In the genomic region with DNA sequence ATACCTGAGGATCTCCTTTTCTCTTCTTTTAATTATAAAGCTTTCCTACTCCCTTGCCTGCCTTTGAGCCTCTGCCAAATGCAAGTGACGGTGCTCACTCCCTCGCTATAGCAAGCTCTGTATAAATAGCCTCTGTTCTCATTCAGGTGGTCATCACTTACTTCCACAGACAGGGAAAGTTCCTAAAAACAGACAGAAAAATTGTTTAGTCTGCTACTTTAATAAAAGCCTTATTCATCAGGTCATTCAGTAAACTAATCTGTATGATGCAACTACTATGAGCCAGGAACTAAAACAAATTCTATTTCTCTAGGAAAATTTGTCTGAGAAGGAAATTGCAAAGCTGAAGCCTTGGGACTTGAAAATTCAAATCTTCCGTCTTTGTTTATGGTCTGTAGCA, we compare ENCODE assay signal across 12 cellular contexts. TPM values are rescaled to one million over a fixed set of nuclear protein-coding genes. Genes with fewer than 3 reads are reported as not detected.
DNase-seq lines count a peak whose midpoint lies in the region; ATAC-seq and TF ChIP-seq lines count a peak whose summit lies in the region.
"Had no signal": no experiment of that assay in that cellular context is flagged by ENCODE, and none has a peak within 500 bp of the region (broad histone marks: within the 10 kb centered on the region; RNA-seq: fewer than 3 reads in every experiment).

No MANE protein-coding gene starts in this region.

- POLR2A ChIA-PET in naive thymus-derived CD8-positive, alpha-beta T cell (lab: Charles Lee): no interaction called here

- peaks cover 0 to 5% (median 2%) of the 10 kb centered on the region in 5 donors for H3K27me3 Mint-ChIP-seq in naive thymus-derived CD8-positive, alpha-beta T cell

- no peak for TF ChIP-seq EP300 in esophagus muscularis mucosa (IDR thresholded peaks at IDR 0.05)

- ATAC-seq in RWPE2 (ENCODE audit: low read depth): no peak
- peak; percentile 36 for ATAC-seq in sciatic nerve
- no peak for ATAC-seq in naive thymus-derived CD8-positive, alpha-beta T cell
- ATAC-seq in GM18517 (IDR thresholded peaks at IDR 0.05; ENCODE audit: unreplicated experiment): no peak
- ATAC-seq in HG03354 (IDR thresholded peaks at IDR 0.05; ENCODE audit: poor library complexity, severe bottlenecking, unreplicated experiment): no peak

- H3K4me1 ChIP-seq in RWPE2 (ENCODE audit: insufficient read depth, poor library complexity, severe bottlenecking): peaks cover 46% of the 10 kb centered on the region
- H3K4me1 ChIP-seq in esophagus muscularis mucosa: peaks cover 5 to 24% (median 22%) of the 10 kb centered on the region in 4 donors

- no peak overlapping the region for H3K4me3 Mint-ChIP-seq in naive thymus-derived CD8-positive, alpha-beta T cell

- peaks cover 0 to 5% (median 0%) of the 10 kb centered on the region in 9 donors for H3K9me3 Mint-ChIP-seq in naive thymus-derived CD8-positive, alpha-beta T cell

- DNase-seq in GM04503 (ENCODE audit: low read depth): peak; percentile 54
- no peak for DNase-seq in RWPE2 (ENCODE audit: low spot score)
- DNase-seq in esophagus muscularis mucosa (ENCODE audit: extremely low spot score): peak; percentile 3
- no peak for DNase-seq in sciatic nerve (ENCODE audit: low spot score)
- no peak for DNase-seq in NCI-H1436 treated with DMSO at 0.1 percent for 48 hours (lab: John Stamatoyannopoulos, UW)
- no peak for DNase-seq in naive thymus-derived CD8-positive, alpha-beta T cell
- DNase-seq: central memory CD4-positive, alpha-beta T cell; mesendoderm; NCI-H187 had no signal

- TF ChIP-seq POLR2A in esophagus muscularis mucosa (IDR thresholded peaks at IDR 0.05; ENCODE audit: low read depth): no peak

- H3K36me3 ChIP-seq in RWPE2 (ENCODE audit: low read depth) (no peaks in the 10 kb centered on the region), esophagus muscularis mucosa (no peaks in the 10 kb centered on the region)

- H3K27ac ChIP-seq in RWPE2 (ENCODE audit: poor library complexity, severe bottlenecking) (peak overlapping the region; percentile 92), esophagus muscularis mucosa (replicated peaks in 1 of 4) (no peak overlapping the region)

- no peaks in the 10 kb centered on the region for H3K27me3 ChIP-seq in RWPE2 (ENCODE audit: insufficient read depth, poor library complexity, severe bottlenecking)
- H3K27me3 ChIP-seq in esophagus muscularis mucosa: no peaks in the 10 kb centered on the region

- 35% methylated on average over 3 of the region's 3 CpGs for WGBS in esophagus muscularis mucosa

- H3K27ac Mint-ChIP-seq in naive thymus-derived CD8-positive, alpha-beta T cell: no peak overlapping the region

- peaks cover 5 to 12% (median 10%) of the 10 kb centered on the region in 4 donors for H3K4me1 Mint-ChIP-seq in naive thymus-derived CD8-positive, alpha-beta T cell

- no peak for TF ChIP-seq CTCF in RWPE2 (IDR thresholded peaks at IDR 0.05; ENCODE audit: poor library complexity, severe bottlenecking)
- TF ChIP-seq CTCF in esophagus muscularis mucosa (IDR thresholded peaks at IDR 0.05): no peak

- H3K9me3 ChIP-seq in RWPE2 (ENCODE audit: severe bottlenecking): no peaks in the 10 kb centered on the region
- no peaks in the 10 kb centered on the region for H3K9me3 ChIP-seq in esophagus muscularis mucosa

- H3K4me3 ChIP-seq in RWPE2 (ENCODE audit: severe bottlenecking) (no peak overlapping the region), esophagus muscularis mucosa (no peak overlapping the region)
- H3K4me3 ChIP-seq: skin epidermis had no signal

- H3K36me3 Mint-ChIP-seq in naive thymus-derived CD8-positive, alpha-beta T cell: peaks cover 0 to 4% (median 0%) of the 10 kb centered on the region in 3 donors

- intact Hi-C loops in esophagus muscularis mucosa (cut with DNase I): no loop called here
- intact Hi-C loops in sciatic nerve (cut with DNase I): no loop called here

RNA-seq across cellular contexts. Expression of a gene that starts 10.2 kb away (rescaled TPM):
- 10 to 100 TPM; 56.8 to 73.1 (median 69.1) TPM for total RNA-seq in esophagus muscularis mucosa
- 116 TPM for total RNA-seq in sciatic nerve
- total RNA-seq in naive thymus-derived CD8-positive, alpha-beta T cell: 10 to 100 TPM; 86.5 to 87.1 TPM
- 10 to 100 TPM; 23.5 to 28.5 (median 25.8) TPM for polyA plus RNA-seq in naive thymus-derived CD8-positive, alpha-beta T cell

Comparison
In these comparisons a context has a peak if more than half of its experiments do, and no peak if none do; other contexts are left out.
1. DNase-seq: peak in GM04503 (single experiment) and esophagus muscularis mucosa (single experiment); none in RWPE2 (single experiment), sciatic nerve (single experiment), NCI-H1436 treated with DMSO at 0.1 percent for 48 hours (single experiment) and naive thymus-derived CD8-positive, alpha-beta T cell (0 of 10).